ENCODE assay signal across 25 cellular contexts in the genomic region with DNA sequence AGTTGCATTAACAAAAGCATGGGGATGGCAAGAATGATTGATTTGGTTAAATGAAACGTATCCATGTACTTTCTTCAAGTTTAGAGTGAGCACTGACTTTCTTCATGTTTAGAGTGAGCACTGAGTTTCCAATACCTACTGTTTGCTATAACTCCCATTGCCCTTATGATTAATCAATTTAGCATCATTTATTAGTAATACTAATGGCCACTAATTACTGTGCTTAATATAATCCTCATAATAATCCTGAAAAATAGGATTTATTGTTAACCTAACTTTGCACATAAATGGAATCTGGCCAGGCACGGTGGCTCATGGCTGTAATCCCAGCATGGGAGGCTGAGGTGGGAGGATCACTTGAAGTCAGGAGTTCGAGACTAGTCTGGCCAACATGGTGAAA. TPM values are rescaled to one million over a fixed set of nuclear protein-coding genes. Genes with fewer than 3 reads are reported as not detected.
"Had no signal": no experiment of that assay in that cellular context is flagged by ENCODE, and none has a peak within 500 bp of the region (broad histone marks: within the 10 kb centered on the region; RNA-seq: fewer than 3 reads in every experiment).

No MANE protein-coding gene starts in this region.

- FAIRE-seq: colon, kidney, pancreas had no signal

- H3K36me3 ChIP-seq: uterus had no signal

- H3K4me1 Mint-ChIP-seq: naive thymus-derived CD8-positive, alpha-beta T cell; nephron progenitor cell; stimulated activated naive CD8-positive, alpha-beta T cell treated with anti-CD3 and anti-CD28 coated beads, Interleukin-15, amount 100 ng/mL, for 72 hours had no signal

- H3K4me3 Mint-ChIP-seq: naive thymus-derived CD8-positive, alpha-beta T cell; nephron progenitor cell; stimulated activated naive CD8-positive, alpha-beta T cell treated with anti-CD3 and anti-CD28 coated beads, Interleukin-15, amount 100 ng/mL, for 72 hours; type B pancreatic cell had no signal

- ATAC-seq: gastrocnemius medialis; heart left ventricle; naive thymus-derived CD8-positive, alpha-beta T cell; stimulated activated naive CD8-positive, alpha-beta T cell treated with anti-CD3 and anti-CD28 coated beads, Interleukin-15, amount 100 ng/mL, for 72 hours had no signal

- H3K9me3 Mint-ChIP-seq: naive thymus-derived CD8-positive, alpha-beta T cell; nephron progenitor cell; type B pancreatic cell had no signal

- H3K27ac ChIP-seq: gastrocnemius medialis, heart left ventricle, hepatocyte, pancreas, tibial artery, uterus had no signal

- H3K27me3 ChIP-seq: dorsolateral prefrontal cortex, gastrocnemius medialis, heart left ventricle, hepatocyte, pancreas, tibial artery, uterus had no signal

- H3K27me3 Mint-ChIP-seq: naive thymus-derived CD8-positive, alpha-beta T cell; stimulated activated naive CD8-positive, alpha-beta T cell treated with anti-CD3 and anti-CD28 coated beads, Interleukin-15, amount 100 ng/mL, for 72 hours; type B pancreatic cell had no signal

- H3K27ac Mint-ChIP-seq: nephron progenitor cell; stimulated activated naive CD8-positive, alpha-beta T cell treated with anti-CD3 and anti-CD28 coated beads, Interleukin-15, amount 100 ng/mL, for 72 hours; type B pancreatic cell had no signal

- H3K4me1 ChIP-seq: gastrocnemius medialis, uterus had no signal

- H3K9me3 ChIP-seq: gastrocnemius medialis, heart left ventricle, pancreas, tibial artery, uterus had no signal

- DNase-seq: dorsolateral prefrontal cortex; effector CD4-positive, alpha-beta T cell; gastrocnemius medialis; heart left ventricle; kidney; mammary epithelial cell; mesendoderm; midbrain; naive thymus-derived CD8-positive, alpha-beta T cell; nephron progenitor cell; nucleus accumbens; pancreas; stimulated activated CD4-positive, alpha-beta T cell treated with anti-CD3 and anti-CD28 coated beads, Interleukin-12 subunit alpha, Interleukin-12 subunit beta, amount 100 ng/mL, for 4 hours; stimulated activated CD4-positive, alpha-beta T cell treated with anti-CD3 and anti-CD28 coated beads, Interleukin-1b, Interleukin-23, amount 100 ng/mL, for 48 hours; stimulated activated CD4-positive, alpha-beta T cell treated with anti-CD3 and anti-CD28 coated beads, Interleukin-4, amount 100 ng/mL, for 1 hour; stimulated activated CD8-positive, alpha-beta memory T cell treated with anti-CD3 and anti-CD28 coated beads, Interleukin-4, amount 100 ng/mL, for 48 hours; stimulated activated naive CD4-positive, alpha-beta T cell; stimulated activated naive CD8-positive, alpha-beta T cell treated with anti-CD3 and anti-CD28 coated beads, Interleukin-15, amount 100 ng/mL, for 72 hours; tibial artery; uterus had no signal

- H3K4me3 ChIP-seq: dorsolateral prefrontal cortex, gastrocnemius medialis, heart left ventricle, hepatocyte, pancreas, smooth muscle cell, tibial artery, uterus had no signal

RNA-seq across cellular contexts. Expression of a gene that starts 22.1 kb away (rescaled TPM):
- total RNA-seq: myocyte had no signal
- polyA plus RNA-seq: mammary epithelial cell; naive thymus-derived CD8-positive, alpha-beta T cell; smooth muscle cell had no signal
